In genomic region chr5:14684757-14685156, GRCh38 we compare ENCODE assay signal across 21 cellular contexts. TPM values are rescaled to one million over a fixed set of nuclear protein-coding genes. Genes with fewer than 3 reads are reported as not detected.
DNase-seq lines count a peak whose midpoint lies in the region; ATAC-seq, FAIRE-seq and TF ChIP-seq lines count a peak whose summit lies in the region.
"Had no signal": no experiment of that assay in that cellular context is flagged by ENCODE, and none has a peak within 500 bp of the region (broad histone marks: within the 10 kb centered on the region; RNA-seq: fewer than 3 reads in every experiment).

No MANE protein-coding gene starts in this region.

- no peak overlapping the region for H3K18ac ChIP-seq in H1 (ENCODE audit: extremely low read depth, low read length)
- no peak overlapping the region for H3K18ac ChIP-seq in H9 (ENCODE audit: insufficient read length, low read depth, low read length)

- no peak for TF ChIP-seq POLR2A in H1 (IDR thresholded peaks at IDR 0.05; ENCODE audit: control extremely low read depth in 1 of 2, low read depth in 2 of 2, low read length in 2 of 2)

- no peaks in the 10 kb centered on the region for H3K9me2 ChIP-seq in OCI-LY1 (ENCODE audit: low read depth, low read length)

- H3K27me3 ChIP-seq in OCI-LY1 (ENCODE audit: insufficient read depth, low read length) (no peaks in the 10 kb centered on the region), H1 (replicated peaks in 1 of 4; ENCODE audit: control insufficient read depth in 3 of 4, extremely low read depth in 1 of 4, insufficient read depth in 3 of 4, low read length in 3 of 4) (no peaks in the 10 kb centered on the region), H9 (ENCODE audit: insufficient read depth, low read length) (no peaks in the 10 kb centered on the region)
- H3K27me3 ChIP-seq: pancreas, tibial artery had no signal

- TF ChIP-seq CTCF in C4-2B (conservative IDR thresholded peaks at IDR 0.05): no peak
- no peak for TF ChIP-seq CTCF in OCI-LY1 (IDR thresholded peaks at IDR 0.05; ENCODE audit: low read length)
- TF ChIP-seq CTCF in H1 (IDR thresholded peaks at IDR 0.05; ENCODE audit: control extremely low read depth in 1 of 3, insufficient read depth in 1 of 3, low read depth in 1 of 3, low read length in 3 of 3): no peak
- TF ChIP-seq CTCF in progenitor cell of endocrine pancreas (IDR thresholded peaks at IDR 0.05; ENCODE audit: unreplicated experiment): no peak
- TF ChIP-seq CTCF in H9 (conservative IDR thresholded peaks at IDR 0.05): no peak

- H3K36me3 Mint-ChIP-seq in progenitor cell of endocrine pancreas (ENCODE audit: insufficient read depth) (peaks cover 22% of the 10 kb centered on the region), H9 (ENCODE audit: insufficient read depth in 1 of 3, low read depth in 3 of 3) (peaks cover 20 to 57% (median 46%) of the 10 kb centered on the region in 3 experiments; a peak in 6 of 7 replicates)

- H3K23ac ChIP-seq in H1 (ENCODE audit: insufficient read length) (no peak overlapping the region), H9 (ENCODE audit: insufficient read length, low read depth, low read length) (no peak overlapping the region)

- H3K27me3 Mint-ChIP-seq in progenitor cell of endocrine pancreas (no peaks in the 10 kb centered on the region), H9 (ENCODE audit: low read depth) (no peaks in the 10 kb centered on the region)

- no peak for FAIRE-seq in H1 (lab: Jason Lieb, UNC)
- FAIRE-seq: endometrium, GM12891, islet of Langerhans, pancreas had no signal

- H3K79me1 ChIP-seq in H1 (ENCODE audit: low read depth, low read length) (no peaks in the 10 kb centered on the region), H9 (ENCODE audit: insufficient read depth, low read depth, low read length, poor library complexity, severe bottlenecking) (no peaks in the 10 kb centered on the region)

- no peak overlapping the region for H3K4me2 ChIP-seq in OCI-LY1 (ENCODE audit: low read length)
- H3K4me2 ChIP-seq in H1 (ENCODE audit: insufficient read depth in 1 of 2, low read depth in 2 of 2, low read length in 2 of 2): no peak overlapping the region
- no peak overlapping the region for H3K4me2 ChIP-seq in H9 (ENCODE audit: insufficient read depth, insufficient read length, low read length)

- H3K9me3 ChIP-seq in OCI-LY1 (ENCODE audit: low read length): no peaks in the 10 kb centered on the region
- H3K9me3 ChIP-seq in H1 (ENCODE audit: insufficient read depth in 2 of 2, low read depth in 1 of 2, low read length in 1 of 2): no peaks in the 10 kb centered on the region
- H3K9me3 ChIP-seq in H9 (ENCODE audit: control insufficient read depth, low read depth, low read length): no peaks in the 10 kb centered on the region
- H3K9me3 ChIP-seq: mucosa of descending colon, pancreas, tibial artery had no signal

- peaks cover 84% of the 10 kb centered on the region for H3K36me3 ChIP-seq in OCI-LY1 (ENCODE audit: insufficient read depth, low read length)
- peaks cover 2 to 33% (median 12%) of the 10 kb centered on the region in 4 experiments; a peak in 6 of 8 replicates for H3K36me3 ChIP-seq in H1 (ENCODE audit: control insufficient read depth in 2 of 4, insufficient read depth in 4 of 4, low read length in 3 of 4)

- no peak for DNase-seq in H1 (ENCODE audit: low read depth in 1 of 2, low spot score in 2 of 2)
- no peak for DNase-seq in progenitor cell of endocrine pancreas (ENCODE audit: low spot score, unreplicated experiment)
- no peak for DNase-seq in NCI-H524 treated with DMSO at 0.1 percent for 48 hours (lab: John Stamatoyannopoulos, UW)
- DNase-seq in H9: no peak
- DNase-seq: activated CD4-positive, alpha-beta T cell treated with anti-CD3 and anti-CD28 coated beads, Interleukin-2, amount 50 U/mL, for 1 hour; activated gamma-delta T cell treated with Interleukin-2 at 50 U/mL for 16 hours; EL; HFFc6; mucosa of descending colon; NCI-H1694 treated with DMSO at 0.1 percent for 48 hours; NCI-H524; pancreas; stimulated activated CD4-positive, alpha-beta T cell treated with anti-CD3 and anti-CD28 coated beads, Interleukin-15, amount 100 ng/mL, for 24 hours; tibial artery had no signal

- H2AK5ac ChIP-seq in H1 (ENCODE audit: low read depth, low read length) (no peak overlapping the region), H9 (ENCODE audit: insufficient read length, low read length) (no peak overlapping the region)

- H2BK5ac ChIP-seq in H1 (ENCODE audit: low read depth, low read length): no peak overlapping the region
- no peak overlapping the region for H2BK5ac ChIP-seq in H9 (ENCODE audit: insufficient read length, low read length)

- no peak overlapping the region for H3K4ac ChIP-seq in H1 (replicated peaks; ENCODE audit: insufficient read length, low read depth, low read length)
- H3K4ac ChIP-seq in H9 (ENCODE audit: low read depth, low read length): no peak overlapping the region

- H3K23me2 ChIP-seq in H1 (ENCODE audit: low read depth, low read length): no peaks in the 10 kb centered on the region
- no peaks in the 10 kb centered on the region for H3K23me2 ChIP-seq in H9 (ENCODE audit: insufficient read length, low read depth, low read length, poor library complexity, severe bottlenecking)

- peak overlapping the region; percentile 99 for H3K27ac ChIP-seq in C4-2B
- peak overlapping the region; percentile 22 for H3K27ac ChIP-seq in OCI-LY1 (ENCODE audit: low read depth, low read length, poor library complexity, severe bottlenecking)
- H3K27ac ChIP-seq in H1 (ENCODE audit: low read depth, low read length): no peak overlapping the region
- H3K27ac ChIP-seq in H9 (ENCODE audit: insufficient read length, low read depth, low read length): no peak overlapping the region
- H3K27ac ChIP-seq: pancreas had no signal

- H2BK15ac ChIP-seq in H1 (ENCODE audit: low read length) (no peak overlapping the region), H9 (ENCODE audit: low read depth, low read length) (no peak overlapping the region)

- H3K4me1 ChIP-seq in OCI-LY1 (ENCODE audit: insufficient read depth, low read length, severe bottlenecking) (peaks cover 12% of the 10 kb centered on the region), H1 (replicated peaks in 1 of 4; ENCODE audit: control insufficient read depth in 3 of 4, insufficient read depth in 4 of 4, low read length in 3 of 4) (no peaks in the 10 kb centered on the region), H9 (ENCODE audit: insufficient read depth, low read length) (no peaks in the 10 kb centered on the region)
- H3K4me1 ChIP-seq: pancreas had no signal

- POLR2A ChIA-PET in H1 (lab: Charles Lee; ENCODE audit: partially characterized antibody): interaction anchor here (1.1 to 1.3 kb wide), 2 partner anchors 11 to 22 kb away, joined by 3 read pairs; no protein-coding TSS in a partner anchor

- TF ChIP-seq RAD21 in H1 (IDR thresholded peaks at IDR 0.05 in 1 of 2, conservative IDR thresholded peaks at IDR 0.05 in 1 of 2; ENCODE audit: low read depth in 2 of 2, low read length in 2 of 2): no peak

- H3K9ac ChIP-seq in OCI-LY1 (ENCODE audit: low read length) (no peak overlapping the region), H1 (replicated peaks in 1 of 4; ENCODE audit: extremely low read depth in 1 of 4, low read depth in 3 of 4, low read length in 3 of 4) (no peak overlapping the region), H9 (ENCODE audit: extremely low read depth, insufficient read length, low read length) (no peak overlapping the region)

- no peak for TF ChIP-seq EP300 in H1 (IDR thresholded peaks at IDR 0.05; ENCODE audit: borderline replicate concordance in 1 of 2, low read depth in 2 of 2, low read length in 2 of 2)

- no peak overlapping the region for H3K4me3 ChIP-seq in OCI-LY1 (ENCODE audit: low read depth, low read length, poor library complexity, severe bottlenecking)
- H3K4me3 ChIP-seq in H1 (ENCODE audit: extremely low read depth in 1 of 4, insufficient read depth in 2 of 4, low read depth in 3 of 4, low read length in 4 of 4): no peak overlapping the region
- H3K4me3 ChIP-seq: mucosa of descending colon, pancreas, tibial artery had no signal

- no peak overlapping the region for H4K91ac ChIP-seq in H1 (replicated peaks; ENCODE audit: insufficient read length, low read length)
- no peak overlapping the region for H4K91ac ChIP-seq in H9 (ENCODE audit: insufficient read length, low read depth, low read length)

- peak overlapping the region; percentile 31 for H3K27ac Mint-ChIP-seq in progenitor cell of endocrine pancreas
- no peak overlapping the region for H3K27ac Mint-ChIP-seq in H9

- H3K56ac ChIP-seq in H1 (replicated peaks; ENCODE audit: insufficient read length, low read depth, low read length) (no peak overlapping the region), H9 (ENCODE audit: insufficient read length, low read depth, low read length) (no peak overlapping the region)

- CTCF ChIA-PET in H1 (lab: Charles Lee; ENCODE audit: partially characterized antibody): interaction anchor here (0.6 to 4.2 kb wide), 25 partner anchors 9 to 358 kb away, joined by 3 to 54 read pairs (median 4); no protein-coding TSS in a partner anchor

- no peak overlapping the region for H2AFZ ChIP-seq in OCI-LY1 (ENCODE audit: low read length)
- no peak overlapping the region for H2AFZ ChIP-seq in H1 (ENCODE audit: low read length)
- H2AFZ ChIP-seq in H9 (ENCODE audit: low read length): no peak overlapping the region

- peak overlapping the region; percentile 60; the same call in 1 of the 2 replicates for H4K8ac ChIP-seq in H1 (ENCODE audit: extremely low read depth, insufficient read depth, low read length)
- H4K8ac ChIP-seq in H9 (replicated peaks; ENCODE audit: insufficient read length, low read depth, low read length): no peak overlapping the region

- H4K5ac ChIP-seq in H1 (ENCODE audit: insufficient read length, low read depth, low read length) (no peak overlapping the region), H9 (ENCODE audit: insufficient read length, low read depth, low read length) (no peak overlapping the region)

- H3K4me1 Mint-ChIP-seq in progenitor cell of endocrine pancreas (ENCODE audit: low read depth): peaks cover 1% of the 10 kb centered on the region
- peaks cover 5 to 6% of the 10 kb centered on the region in 2 experiments for H3K4me1 Mint-ChIP-seq in H9

- H3K4me3 Mint-ChIP-seq in progenitor cell of endocrine pancreas (ENCODE audit: low read depth): no peak overlapping the region
- no peak overlapping the region for H3K4me3 Mint-ChIP-seq in H9
- H3K4me3 Mint-ChIP-seq: HFFc6 had no signal

- H2BK120ac ChIP-seq in H1 (replicated peaks; ENCODE audit: low read depth, low read length) (no peak overlapping the region), H9 (ENCODE audit: low read depth, low read length, poor library complexity, severe bottlenecking) (no peak overlapping the region)

- no peak overlapping the region for H3K14ac ChIP-seq in H1 (ENCODE audit: insufficient read length)
- H3K14ac ChIP-seq in H9 (ENCODE audit: insufficient read depth, low read length): no peak overlapping the region

- H2BK12ac ChIP-seq in H1 (ENCODE audit: low read depth, low read length): no peak overlapping the region
- H2BK12ac ChIP-seq in H9 (ENCODE audit: insufficient read length, low read depth, low read length): no peak overlapping the region

- no peak overlapping the region for H2BK20ac ChIP-seq in H1 (ENCODE audit: low read length)
- no peak overlapping the region for H2BK20ac ChIP-seq in H9 (ENCODE audit: low read depth, low read length, poor library complexity, severe bottlenecking)

- ATAC-seq in HG03039 (IDR thresholded peaks at IDR 0.05; ENCODE audit: unreplicated experiment): no peak
- ATAC-seq in GM19452 (IDR thresholded peaks at IDR 0.05; ENCODE audit: unreplicated experiment): no peak
- ATAC-seq: mucosa of descending colon had no signal

- H4K20me1 ChIP-seq in OCI-LY1 (ENCODE audit: insufficient read depth, low read length) (no peaks in the 10 kb centered on the region), H1 (replicated peaks in 1 of 2; ENCODE audit: control insufficient read depth in 1 of 2, insufficient read depth in 2 of 2, low read length in 2 of 2) (peaks cover 2 to 4% of the 10 kb centered on the region in 2 experiments), H9 (ENCODE audit: control insufficient read depth, insufficient read depth, insufficient read length) (no peaks in the 10 kb centered on the region)

- H3K9me3 Mint-ChIP-seq in progenitor cell of endocrine pancreas (ENCODE audit: low read depth) (no peaks in the 10 kb centered on the region), H9 (no peaks in the 10 kb centered on the region)

- H3T11ph ChIP-seq in H9 (ENCODE audit: low read length): no peak overlapping the region

- no peaks in the 10 kb centered on the region for H3K79me2 ChIP-seq in OCI-LY1 (ENCODE audit: insufficient read depth, low read length)
- no peaks in the 10 kb centered on the region for H3K79me2 ChIP-seq in H1 (ENCODE audit: control insufficient read depth in 1 of 2, insufficient read depth in 2 of 2, low read length in 2 of 2)
- H3K79me2 ChIP-seq in H9 (ENCODE audit: insufficient read depth, low read length): no peaks in the 10 kb centered on the region

- WGBS in H1 (ENCODE audit: extremely low coverage in 1 of 2, insufficient coverage in 1 of 2, insufficient read length in 1 of 2, insufficient replicate concordance in 2 of 2, low coverage in 1 of 2, low lambda C conversion rate in 2 of 2, missing lambda C conversion rate in 1 of 2), 2 experiments: 88% methylated on average over 5 of the region's 5 CpGs; no CpG with 5 or more reads in 1 of the 2 experiments
- no CpG with 5 or more reads among the region's 5 CpGs for WGBS in H9 (ENCODE audit: extremely low coverage, insufficient read length, low lambda C conversion rate)

- no peaks in the 10 kb centered on the region for H3F3A ChIP-seq in OCI-LY1 (ENCODE audit: insufficient read depth, low read length)

RNA-seq across cellular contexts. Expression of gene OTULIN, which starts 20.2 kb away (rescaled TPM):
- 30.5 and 34.8 TPM in 2 replicates for total RNA-seq in H1 (2021; fragmentation: NEBNext Ultra II Directional; extraction: Animal tissue kit (Norgen Biotek cat#: 25700))
- 3.8 and 5.2 TPM in 2 replicates for polyA plus RNA-seq in H1 (2011; rRNA removed)
- polyA plus RNA-seq in H1 (2011; cell fraction: cytosol; rRNA removed): 7.0 TPM
- polyA plus RNA-seq in H1 (2011; cell fraction: nucleus; rRNA removed): 6.6 TPM
- 8.6 to 17.4 TPM (median 9.4 TPM) in 4 replicates for polyA plus RNA-seq in H1 (2012, experiment 1 of 2)
- 0.71 TPM for polyA plus RNA-seq in H1 (2012, experiment 2 of 2)
- polyA plus RNA-seq in H1 (2013, experiment 1 of 2): 7.2 TPM
- polyA plus RNA-seq in H1 (2013, experiment 2 of 2): 6.8 TPM
- polyA minus RNA-seq in H1 (2011; rRNA and poly(A)+ RNA removed): 30.6 and 34.9 TPM in 2 replicates
- polyA minus RNA-seq in H1 (2011; cell fraction: cytosol; rRNA and poly(A)+ RNA removed): 21.0 TPM
- polyA minus RNA-seq in H1 (2011; cell fraction: nucleus; rRNA and poly(A)+ RNA removed): 25.4 TPM
- 30.0 and 36.4 TPM in 2 replicates for total RNA-seq in progenitor cell of endocrine pancreas
- total RNA-seq in H9 (2021): 32.1 and 35.8 TPM in 2 replicates

Comparison
In these comparisons a context has a peak if more than half of its experiments do, and no peak if none do; other contexts are left out.
1. H3K27ac ChIP-seq: peak in C4-2B (single experiment) and OCI-LY1 (single experiment); none in H1 (single experiment) and H9 (single experiment).